In genomic region chr12:93819048-93819491, GRCh38 we compare ENCODE assay signal across 9 cellular contexts.
A peak's percentile ranks its signal among the peaks of the same experiment; 100 is the strongest.
DNase-seq lines count a peak whose midpoint lies in the region; ATAC-seq and TF ChIP-seq lines count a peak whose summit lies in the region.
"Had no signal": no experiment of that assay in that cellular context is flagged by ENCODE, and none has a peak within 500 bp of the region (broad histone marks: within the 10 kb centered on the region; RNA-seq: fewer than 3 reads in every experiment).

No MANE protein-coding gene starts in this region.

- H3K9me3 ChIP-seq in BLaER1 treated with 17β-estradiol and CSF1 and Interleukin-3, amounts not matched to agents 10 nM and 100 nM (replicated peaks in 1 of 11), result peaks cover 0 to 9% (median 0%) of the 10 kb centered on the region in 11 experiments; a peak in 1 of 22 replicates
- H3K9me3 ChIP-seq in body of pancreas (no peaks in the 10 kb centered on the region), hepatocyte (ENCODE audit: low read depth) (no peaks in the 10 kb centered on the region), psoas muscle (no peaks in the 10 kb centered on the region)

- no TSS peak for BruUV-seq in Calu3 (replicated peaks; lab: Mats Ljungman, UMichigan)

- CTCF ChIA-PET in Calu3 (lab: Charles Lee), result interaction anchor here (0.6 kb wide), 2 partner anchors 11 to 802 kb away, joined by 7 to 10 read pairs; no protein-coding TSS in a partner anchor

- TF ChIP-seq CTCF in body of pancreas (IDR thresholded peaks at IDR 0.05), result no peak
- no peak for TF ChIP-seq CTCF in hepatocyte (IDR thresholded peaks at IDR 0.05; ENCODE audit: poor library complexity)
- TF ChIP-seq CTCF in psoas muscle (IDR thresholded peaks at IDR 0.05), result no peak
- TF ChIP-seq CTCF in Calu3 (IDR thresholded peaks at IDR 0.05; ENCODE audit: unreplicated experiment), result no peak

- no peak overlapping the region for H3K27ac ChIP-seq in BLaER1 treated with 17β-estradiol and CSF1 and Interleukin-3, amounts not matched to agents 10 nM and 100 nM
- H3K27ac ChIP-seq in body of pancreas (peak overlapping the region in 2 of 4 donors; percentile 28 to 30), hepatocyte (peak overlapping the region; percentile 77), psoas muscle (peak overlapping the region; percentile 6)

- H3K9ac ChIP-seq in BLaER1 treated with 17β-estradiol and CSF1 and Interleukin-3, amounts not matched to agents 10 nM and 100 nM, result no peak overlapping the region

- no peaks in the 10 kb centered on the region for H3K36me3 Mint-ChIP-seq in Calu3 (ENCODE audit: insufficient read depth, unreplicated experiment)

- H3K27ac Mint-ChIP-seq in Calu3 (ENCODE audit: unreplicated experiment), result no peak overlapping the region
- H3K27ac Mint-ChIP-seq: stimulated activated naive CD8-positive, alpha-beta T cell treated with anti-CD3 and anti-CD28 coated beads, Interleukin-15, Interleukin-2, amounts not matched to agents 100 ng/mL and 50 ng/mL, for 24 hours had no signal

- H3K4me3 Mint-ChIP-seq in Calu3 (ENCODE audit: low read depth, unreplicated experiment), result no peak overlapping the region
- H3K4me3 Mint-ChIP-seq: stimulated activated naive CD8-positive, alpha-beta T cell treated with anti-CD3 and anti-CD28 coated beads, Interleukin-15, Interleukin-2, amounts not matched to agents 100 ng/mL and 50 ng/mL, for 24 hours had no signal

- H3K79me2 ChIP-seq in hepatocyte, result no peaks in the 10 kb centered on the region

- H3K4me1 ChIP-seq in BLaER1 treated with 17β-estradiol and CSF1 and Interleukin-3, amounts not matched to agents 10 nM and 100 nM, result peaks cover 0 to 10% (median 8%) of the 10 kb centered on the region in 10 experiments; a peak in 15 of 20 replicates
- H3K4me1 ChIP-seq in body of pancreas (peaks cover 10% of the 10 kb centered on the region), hepatocyte (ENCODE audit: insufficient read depth) (peaks cover 17% of the 10 kb centered on the region), psoas muscle (peaks cover 34% of the 10 kb centered on the region)

- H4K20me1 ChIP-seq in BLaER1 treated with 17β-estradiol and CSF1 and Interleukin-3, amounts not matched to agents 10 nM and 100 nM, result no peaks in the 10 kb centered on the region
- H4K20me1 ChIP-seq in hepatocyte (ENCODE audit: insufficient read depth, poor library complexity, severe bottlenecking), result no peaks in the 10 kb centered on the region

- H3K27me3 ChIP-seq in BLaER1 treated with 17β-estradiol and CSF1 and Interleukin-3, amounts not matched to agents 10 nM and 100 nM, result no peaks in the 10 kb centered on the region
- H3K27me3 ChIP-seq in body of pancreas, result no peaks in the 10 kb centered on the region
- no peaks in the 10 kb centered on the region for H3K27me3 ChIP-seq in hepatocyte
- H3K27me3 ChIP-seq in psoas muscle (ENCODE audit: insufficient read depth in 3 of 3, low read length in 2 of 3), result no peaks in the 10 kb centered on the region

- no peak overlapping the region for H2AFZ ChIP-seq in hepatocyte

- 81 to 84% methylated on average over 4 of the region's 4 CpGs for WGBS in body of pancreas, 2 donors
- WGBS in hepatocyte (ENCODE audit: low lambda C conversion rate, missing lambda C conversion rate), result 70% methylated on average over 4 of the region's 4 CpGs
- 59 to 73% (median 71%) methylated on average over 4 of the region's 4 CpGs for WGBS in psoas muscle, 3 donors

- ATAC-seq in body of pancreas, result peak; percentile 54
- peak in 3 of 4 donors; percentile 34 to 43 (median 43) for ATAC-seq in psoas muscle
- no peak for ATAC-seq in GM18868 (IDR thresholded peaks at IDR 0.05; ENCODE audit: unreplicated experiment)

- H3K9me3 Mint-ChIP-seq in Calu3 (ENCODE audit: low read depth, unreplicated experiment), result no peaks in the 10 kb centered on the region
- H3K9me3 Mint-ChIP-seq: stimulated activated naive CD8-positive, alpha-beta T cell treated with anti-CD3 and anti-CD28 coated beads, Interleukin-15, Interleukin-2, amounts not matched to agents 100 ng/mL and 50 ng/mL, for 24 hours had no signal

- no peaks in the 10 kb centered on the region for H3K9me2 ChIP-seq in hepatocyte (replicated peaks; ENCODE audit: insufficient read depth)

- H3K27me3 Mint-ChIP-seq in Calu3 (ENCODE audit: unreplicated experiment), result no peaks in the 10 kb centered on the region
- H3K27me3 Mint-ChIP-seq: stimulated activated naive CD8-positive, alpha-beta T cell treated with anti-CD3 and anti-CD28 coated beads, Interleukin-15, Interleukin-2, amounts not matched to agents 100 ng/mL and 50 ng/mL, for 24 hours had no signal

- no peaks in the 10 kb centered on the region for H3K4me1 Mint-ChIP-seq in Calu3 (ENCODE audit: low read depth, unreplicated experiment)

- no peak for TF ChIP-seq POLR2A in body of pancreas (IDR thresholded peaks at IDR 0.05)

- intact Hi-C loops in body of pancreas (cut with DNase I), result no loop called here
- intact Hi-C loops in psoas muscle (cut with DNase I), result loop anchor here in 1 of 2 donors (5.0 to 10.0 kb wide), 2 partner anchors 73 to 144 kb away; partner anchors contain the start of gene CRADD
- intact Hi-C loops in Calu3 (cut with micrococcal nuclease; ENCODE audit: unreplicated experiment), result no loop called here

- H3K4me3 ChIP-seq in BLaER1 treated with 17β-estradiol and CSF1 and Interleukin-3, amounts not matched to agents 10 nM and 100 nM, result no peak overlapping the region
- H3K4me3 ChIP-seq in body of pancreas, result no peak overlapping the region
- H3K4me3 ChIP-seq in hepatocyte, result no peak overlapping the region
- H3K4me3 ChIP-seq in psoas muscle, result no peak overlapping the region

- DNase-seq in body of pancreas, result peak in 3 of 4 donors; percentile 31 to 59 (median 40)
- peak; percentile 50 for DNase-seq in hepatocyte (ENCODE audit: low spot score)
- DNase-seq in psoas muscle, result peak; percentile 64 to 71
- no peak for DNase-seq in stimulated activated CD4-positive, alpha-beta T cell treated with anti-CD3 and anti-CD28 coated beads, Interleukin-2, amount 100 ng/mL, for 24 hours
- DNase-seq in Calu3, result no peak
- no peak for DNase-seq in SW 1271 (lab: John Stamatoyannopoulos, UW)

- H3K4me2 ChIP-seq in BLaER1 treated with 17β-estradiol and CSF1 and Interleukin-3, amounts not matched to agents 10 nM and 100 nM, result peak overlapping the region in 8 of 11 experiments; percentile 1 to 60 (median 49); a peak in 5 of 22 replicates
- H3K4me2 ChIP-seq in hepatocyte, result no peak overlapping the region

- no peaks in the 10 kb centered on the region for H3K36me3 ChIP-seq in BLaER1 treated with 17β-estradiol and CSF1 and Interleukin-3, amounts not matched to agents 10 nM and 100 nM
- no peaks in the 10 kb centered on the region for H3K36me3 ChIP-seq in body of pancreas (replicated peaks in 1 of 2; ENCODE audit: insufficient read depth in 1 of 2, low read depth in 2 of 2)
- H3K36me3 ChIP-seq in hepatocyte (replicated peaks; ENCODE audit: insufficient read depth, low read depth), result no peaks in the 10 kb centered on the region
- H3K36me3 ChIP-seq in psoas muscle (ENCODE audit: insufficient read depth in 1 of 2, low read depth in 1 of 2), result no peaks in the 10 kb centered on the region

Comparison
In these comparisons a context has a peak if more than half of its experiments do, and no peak if none do; other contexts are left out.
1. H3K27ac ChIP-seq: peak in hepatocyte (single experiment) and psoas muscle (single experiment); none in BLaER1 treated with 17β-estradiol and CSF1 and Interleukin-3, amounts not matched to agents 10 nM and 100 nM (0 of 11).
2. DNase-seq: peak in body of pancreas (3 of 4), hepatocyte (single experiment) and psoas muscle (2 of 2); none in stimulated activated CD4-positive, alpha-beta T cell treated with anti-CD3 and anti-CD28 coated beads, Interleukin-2, amount 100 ng/mL, for 24 hours (0 of 2), Calu3 (single experiment) and SW 1271 (0 of 2).